Comparison of ENCODE assay signal across 1 cellular context in the genomic region with DNA sequence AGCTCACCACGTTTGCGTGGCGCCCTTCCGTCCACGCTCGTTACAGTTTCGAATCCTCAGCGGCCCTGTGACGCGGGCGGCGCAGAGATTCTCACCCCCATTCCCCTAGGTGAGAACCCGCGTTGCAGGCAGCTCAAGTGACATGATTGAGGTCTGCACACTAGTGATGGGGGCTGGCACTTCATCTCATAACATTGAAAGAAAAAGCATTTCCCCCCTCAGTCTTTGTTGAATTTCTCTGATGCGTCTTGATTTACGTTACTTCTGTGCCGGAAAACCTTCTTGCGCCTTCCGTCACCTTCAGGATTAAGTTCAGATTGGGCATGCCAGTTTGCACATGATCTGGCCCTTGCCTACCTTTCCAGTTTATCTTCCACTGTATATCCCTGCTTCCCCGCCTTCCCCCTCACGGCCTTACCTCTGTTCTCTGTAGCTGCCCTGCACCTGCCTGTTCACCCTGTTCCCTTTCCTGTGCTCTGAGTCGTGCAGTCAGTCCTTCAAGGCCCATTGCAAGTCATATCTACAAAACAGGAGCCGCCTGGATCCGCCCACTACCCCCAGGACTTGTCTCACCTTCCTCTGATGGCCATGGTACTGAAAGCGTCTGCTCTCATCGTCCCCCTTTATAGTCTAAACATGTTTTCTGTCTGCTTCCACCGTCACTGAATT.
A peak's percentile ranks its signal among the peaks of the same experiment; 100 is the strongest.
TF ChIP-seq lines count a peak whose summit lies in the region.

No MANE protein-coding gene starts in this region.

TF ChIP-seq in K562, 482 proteins besides CTCF, POLR2A, EP300 and RAD21 (continued from another document and continues in another):
- TF ChIP-seq, protein P1, sequence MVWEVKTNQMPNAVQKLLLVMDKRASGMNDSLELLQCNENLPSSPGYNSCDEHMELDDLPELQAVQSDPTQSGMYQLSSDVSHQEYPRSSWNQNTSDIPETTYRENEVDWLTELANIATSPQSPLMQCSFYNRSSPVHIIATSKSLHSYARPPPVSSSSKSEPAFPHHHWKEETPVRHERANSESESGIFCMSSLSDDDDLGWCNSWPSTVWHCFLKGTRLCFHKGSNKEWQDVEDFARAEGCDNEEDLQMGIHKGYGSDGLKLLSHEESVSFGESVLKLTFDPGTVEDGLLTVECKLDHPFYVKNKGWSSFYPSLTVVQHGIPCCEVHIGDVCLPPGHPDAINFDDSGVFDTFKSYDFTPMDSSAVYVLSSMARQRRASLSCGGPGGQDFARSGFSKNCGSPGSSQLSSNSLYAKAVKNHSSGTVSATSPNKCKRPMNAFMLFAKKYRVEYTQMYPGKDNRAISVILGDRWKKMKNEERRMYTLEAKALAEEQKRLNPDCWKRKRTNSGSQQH (CRISPR knock-in tag; IDR thresholded peaks at IDR 0.05): no peak
- TF ChIP-seq ZNF766 (CRISPR knock-in tag; conservative IDR thresholded peaks at IDR 0.05): no peak
- TF ChIP-seq CSDE1 (IDR thresholded peaks at IDR 0.05): no peak
- TF ChIP-seq TAF1 (IDR thresholded peaks at IDR 0.05; ENCODE audit: control insufficient read depth, extremely low read depth, insufficient read depth, low read length, severe bottlenecking): peak; percentile 19
- TF ChIP-seq, protein P2, sequence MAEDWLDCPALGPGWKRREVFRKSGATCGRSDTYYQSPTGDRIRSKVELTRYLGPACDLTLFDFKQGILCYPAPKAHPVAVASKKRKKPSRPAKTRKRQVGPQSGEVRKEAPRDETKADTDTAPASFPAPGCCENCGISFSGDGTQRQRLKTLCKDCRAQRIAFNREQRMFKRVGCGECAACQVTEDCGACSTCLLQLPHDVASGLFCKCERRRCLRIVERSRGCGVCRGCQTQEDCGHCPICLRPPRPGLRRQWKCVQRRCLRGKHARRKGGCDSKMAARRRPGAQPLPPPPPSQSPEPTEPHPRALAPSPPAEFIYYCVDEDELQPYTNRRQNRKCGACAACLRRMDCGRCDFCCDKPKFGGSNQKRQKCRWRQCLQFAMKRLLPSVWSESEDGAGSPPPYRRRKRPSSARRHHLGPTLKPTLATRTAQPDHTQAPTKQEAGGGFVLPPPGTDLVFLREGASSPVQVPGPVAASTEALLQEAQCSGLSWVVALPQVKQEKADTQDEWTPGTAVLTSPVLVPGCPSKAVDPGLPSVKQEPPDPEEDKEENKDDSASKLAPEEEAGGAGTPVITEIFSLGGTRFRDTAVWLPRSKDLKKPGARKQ (CRISPR knock-in tag; IDR thresholded peaks at IDR 0.05): no peak
- TF ChIP-seq, protein P3, sequence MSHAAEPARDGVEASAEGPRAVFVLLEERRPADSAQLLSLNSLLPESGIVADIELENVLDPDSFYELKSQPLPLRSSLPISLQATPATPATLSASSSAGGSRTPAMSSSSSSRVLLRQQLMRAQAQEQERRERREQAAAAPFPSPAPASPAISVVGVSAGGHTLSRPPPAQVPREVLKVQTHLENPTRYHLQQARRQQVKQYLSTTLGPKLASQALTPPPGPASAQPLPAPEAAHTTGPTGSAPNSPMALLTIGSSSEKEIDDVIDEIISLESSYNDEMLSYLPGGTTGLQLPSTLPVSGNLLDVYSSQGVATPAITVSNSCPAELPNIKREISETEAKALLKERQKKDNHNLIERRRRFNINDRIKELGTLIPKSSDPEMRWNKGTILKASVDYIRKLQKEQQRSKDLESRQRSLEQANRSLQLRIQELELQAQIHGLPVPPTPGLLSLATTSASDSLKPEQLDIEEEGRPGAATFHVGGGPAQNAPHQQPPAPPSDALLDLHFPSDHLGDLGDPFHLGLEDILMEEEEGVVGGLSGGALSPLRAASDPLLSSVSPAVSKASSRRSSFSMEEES (CRISPR knock-in tag; IDR thresholded peaks at IDR 0.05): no peak
- TF ChIP-seq ZNF217 (CRISPR knock-in tag; IDR thresholded peaks at IDR 0.05): no peak
- no peak for TF ChIP-seq ZNF507 (tag; conservative IDR thresholded peaks at IDR 0.05)
- TF ChIP-seq ETS2 (tag; IDR thresholded peaks at IDR 0.05; ENCODE audit: borderline replicate concordance, poor library complexity, severe bottlenecking): no peak
- TF ChIP-seq, protein P4, sequence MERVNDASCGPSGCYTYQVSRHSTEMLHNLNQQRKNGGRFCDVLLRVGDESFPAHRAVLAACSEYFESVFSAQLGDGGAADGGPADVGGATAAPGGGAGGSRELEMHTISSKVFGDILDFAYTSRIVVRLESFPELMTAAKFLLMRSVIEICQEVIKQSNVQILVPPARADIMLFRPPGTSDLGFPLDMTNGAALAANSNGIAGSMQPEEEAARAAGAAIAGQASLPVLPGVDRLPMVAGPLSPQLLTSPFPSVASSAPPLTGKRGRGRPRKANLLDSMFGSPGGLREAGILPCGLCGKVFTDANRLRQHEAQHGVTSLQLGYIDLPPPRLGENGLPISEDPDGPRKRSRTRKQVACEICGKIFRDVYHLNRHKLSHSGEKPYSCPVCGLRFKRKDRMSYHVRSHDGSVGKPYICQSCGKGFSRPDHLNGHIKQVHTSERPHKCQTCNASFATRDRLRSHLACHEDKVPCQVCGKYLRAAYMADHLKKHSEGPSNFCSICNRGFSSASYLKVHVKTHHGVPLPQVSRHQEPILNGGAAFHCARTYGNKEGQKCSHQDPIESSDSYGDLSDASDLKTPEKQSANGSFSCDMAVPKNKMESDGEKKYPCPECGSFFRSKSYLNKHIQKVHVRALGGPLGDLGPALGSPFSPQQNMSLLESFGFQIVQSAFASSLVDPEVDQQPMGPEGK (CRISPR knock-in tag; IDR thresholded peaks at IDR 0.05; ENCODE audit: borderline replicate concordance): no peak
- TF ChIP-seq ZNF316 (IDR thresholded peaks at IDR 0.05): 0 out of 2 replicates have a peak, but pooled peaks have one; percentile 1
- no peak for TF ChIP-seq POLR3A (IDR thresholded peaks at IDR 0.05; ENCODE audit: borderline replicate concordance, extremely low read depth, insufficient read depth, insufficient read length)
- TF ChIP-seq, protein P5, sequence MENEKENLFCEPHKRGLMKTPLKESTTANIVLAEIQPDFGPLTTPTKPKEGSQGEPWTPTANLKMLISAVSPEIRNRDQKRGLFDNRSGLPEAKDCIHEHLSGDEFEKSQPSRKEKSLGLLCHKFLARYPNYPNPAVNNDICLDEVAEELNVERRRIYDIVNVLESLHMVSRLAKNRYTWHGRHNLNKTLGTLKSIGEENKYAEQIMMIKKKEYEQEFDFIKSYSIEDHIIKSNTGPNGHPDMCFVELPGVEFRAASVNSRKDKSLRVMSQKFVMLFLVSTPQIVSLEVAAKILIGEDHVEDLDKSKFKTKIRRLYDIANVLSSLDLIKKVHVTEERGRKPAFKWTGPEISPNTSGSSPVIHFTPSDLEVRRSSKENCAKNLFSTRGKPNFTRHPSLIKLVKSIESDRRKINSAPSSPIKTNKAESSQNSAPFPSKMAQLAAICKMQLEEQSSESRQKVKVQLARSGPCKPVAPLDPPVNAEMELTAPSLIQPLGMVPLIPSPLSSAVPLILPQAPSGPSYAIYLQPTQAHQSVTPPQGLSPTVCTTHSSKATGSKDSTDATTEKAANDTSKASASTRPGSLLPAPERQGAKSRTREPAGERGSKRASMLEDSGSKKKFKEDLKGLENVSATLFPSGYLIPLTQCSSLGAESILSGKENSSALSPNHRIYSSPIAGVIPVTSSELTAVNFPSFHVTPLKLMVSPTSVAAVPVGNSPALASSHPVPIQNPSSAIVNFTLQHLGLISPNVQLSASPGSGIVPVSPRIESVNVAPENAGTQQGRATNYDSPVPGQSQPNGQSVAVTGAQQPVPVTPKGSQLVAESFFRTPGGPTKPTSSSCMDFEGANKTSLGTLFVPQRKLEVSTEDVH (IDR thresholded peaks at IDR 0.05; ENCODE audit: low read depth, partially characterized antibody): no peak
- no peak for TF ChIP-seq C11orf30 (IDR thresholded peaks at IDR 0.05; ENCODE audit: low read depth)
- no peak for TF ChIP-seq TEAD2 (tag; IDR thresholded peaks at IDR 0.05)
- TF ChIP-seq TAL1 (IDR thresholded peaks at IDR 0.05): 0 out of 2 replicates have a peak, but pooled peaks have one; percentile 17
- no peak for TF ChIP-seq GTF2F1 (IDR thresholded peaks at IDR 0.05; ENCODE audit: low read depth, low read length)
- TF ChIP-seq, protein P6, sequence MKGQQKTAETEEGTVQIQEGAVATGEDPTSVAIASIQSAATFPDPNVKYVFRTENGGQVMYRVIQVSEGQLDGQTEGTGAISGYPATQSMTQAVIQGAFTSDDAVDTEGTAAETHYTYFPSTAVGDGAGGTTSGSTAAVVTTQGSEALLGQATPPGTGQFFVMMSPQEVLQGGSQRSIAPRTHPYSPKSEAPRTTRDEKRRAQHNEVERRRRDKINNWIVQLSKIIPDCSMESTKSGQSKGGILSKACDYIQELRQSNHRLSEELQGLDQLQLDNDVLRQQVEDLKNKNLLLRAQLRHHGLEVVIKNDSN (CRISPR knock-in tag; IDR thresholded peaks at IDR 0.05): no peak; the same call in 1 of the 2 replicates
- TF ChIP-seq, protein P7, sequence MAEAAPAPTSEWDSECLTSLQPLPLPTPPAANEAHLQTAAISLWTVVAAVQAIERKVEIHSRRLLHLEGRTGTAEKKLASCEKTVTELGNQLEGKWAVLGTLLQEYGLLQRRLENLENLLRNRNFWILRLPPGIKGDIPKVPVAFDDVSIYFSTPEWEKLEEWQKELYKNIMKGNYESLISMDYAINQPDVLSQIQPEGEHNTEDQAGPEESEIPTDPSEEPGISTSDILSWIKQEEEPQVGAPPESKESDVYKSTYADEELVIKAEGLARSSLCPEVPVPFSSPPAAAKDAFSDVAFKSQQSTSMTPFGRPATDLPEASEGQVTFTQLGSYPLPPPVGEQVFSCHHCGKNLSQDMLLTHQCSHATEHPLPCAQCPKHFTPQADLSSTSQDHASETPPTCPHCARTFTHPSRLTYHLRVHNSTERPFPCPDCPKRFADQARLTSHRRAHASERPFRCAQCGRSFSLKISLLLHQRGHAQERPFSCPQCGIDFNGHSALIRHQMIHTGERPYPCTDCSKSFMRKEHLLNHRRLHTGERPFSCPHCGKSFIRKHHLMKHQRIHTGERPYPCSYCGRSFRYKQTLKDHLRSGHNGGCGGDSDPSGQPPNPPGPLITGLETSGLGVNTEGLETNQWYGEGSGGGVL (CRISPR knock-in tag; IDR thresholded peaks at IDR 0.05): no peak
- TF ChIP-seq ZNF696 (CRISPR knock-in tag; conservative IDR thresholded peaks at IDR 0.05): no peak
- TF ChIP-seq ESRRA (IDR thresholded peaks at IDR 0.05; ENCODE audit: borderline replicate concordance, low read depth): 0 out of 2 replicates have a peak, but pooled peaks have one; percentile 19
- TF ChIP-seq, protein P8, sequence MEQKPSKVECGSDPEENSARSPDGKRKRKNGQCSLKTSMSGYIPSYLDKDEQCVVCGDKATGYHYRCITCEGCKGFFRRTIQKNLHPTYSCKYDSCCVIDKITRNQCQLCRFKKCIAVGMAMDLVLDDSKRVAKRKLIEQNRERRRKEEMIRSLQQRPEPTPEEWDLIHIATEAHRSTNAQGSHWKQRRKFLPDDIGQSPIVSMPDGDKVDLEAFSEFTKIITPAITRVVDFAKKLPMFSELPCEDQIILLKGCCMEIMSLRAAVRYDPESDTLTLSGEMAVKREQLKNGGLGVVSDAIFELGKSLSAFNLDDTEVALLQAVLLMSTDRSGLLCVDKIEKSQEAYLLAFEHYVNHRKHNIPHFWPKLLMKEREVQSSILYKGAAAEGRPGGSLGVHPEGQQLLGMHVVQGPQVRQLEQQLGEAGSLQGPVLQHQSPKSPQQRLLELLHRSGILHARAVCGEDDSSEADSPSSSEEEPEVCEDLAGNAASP (IDR thresholded peaks at IDR 0.05): no peak
- TF ChIP-seq PHF20 (IDR thresholded peaks at IDR 0.05; ENCODE audit: partially characterized antibody): no peak
- no peak for TF ChIP-seq RBM39 (optimal IDR thresholded peaks at IDR 0.05; ENCODE audit: low read depth, low read length)
- TF ChIP-seq, protein P9, sequence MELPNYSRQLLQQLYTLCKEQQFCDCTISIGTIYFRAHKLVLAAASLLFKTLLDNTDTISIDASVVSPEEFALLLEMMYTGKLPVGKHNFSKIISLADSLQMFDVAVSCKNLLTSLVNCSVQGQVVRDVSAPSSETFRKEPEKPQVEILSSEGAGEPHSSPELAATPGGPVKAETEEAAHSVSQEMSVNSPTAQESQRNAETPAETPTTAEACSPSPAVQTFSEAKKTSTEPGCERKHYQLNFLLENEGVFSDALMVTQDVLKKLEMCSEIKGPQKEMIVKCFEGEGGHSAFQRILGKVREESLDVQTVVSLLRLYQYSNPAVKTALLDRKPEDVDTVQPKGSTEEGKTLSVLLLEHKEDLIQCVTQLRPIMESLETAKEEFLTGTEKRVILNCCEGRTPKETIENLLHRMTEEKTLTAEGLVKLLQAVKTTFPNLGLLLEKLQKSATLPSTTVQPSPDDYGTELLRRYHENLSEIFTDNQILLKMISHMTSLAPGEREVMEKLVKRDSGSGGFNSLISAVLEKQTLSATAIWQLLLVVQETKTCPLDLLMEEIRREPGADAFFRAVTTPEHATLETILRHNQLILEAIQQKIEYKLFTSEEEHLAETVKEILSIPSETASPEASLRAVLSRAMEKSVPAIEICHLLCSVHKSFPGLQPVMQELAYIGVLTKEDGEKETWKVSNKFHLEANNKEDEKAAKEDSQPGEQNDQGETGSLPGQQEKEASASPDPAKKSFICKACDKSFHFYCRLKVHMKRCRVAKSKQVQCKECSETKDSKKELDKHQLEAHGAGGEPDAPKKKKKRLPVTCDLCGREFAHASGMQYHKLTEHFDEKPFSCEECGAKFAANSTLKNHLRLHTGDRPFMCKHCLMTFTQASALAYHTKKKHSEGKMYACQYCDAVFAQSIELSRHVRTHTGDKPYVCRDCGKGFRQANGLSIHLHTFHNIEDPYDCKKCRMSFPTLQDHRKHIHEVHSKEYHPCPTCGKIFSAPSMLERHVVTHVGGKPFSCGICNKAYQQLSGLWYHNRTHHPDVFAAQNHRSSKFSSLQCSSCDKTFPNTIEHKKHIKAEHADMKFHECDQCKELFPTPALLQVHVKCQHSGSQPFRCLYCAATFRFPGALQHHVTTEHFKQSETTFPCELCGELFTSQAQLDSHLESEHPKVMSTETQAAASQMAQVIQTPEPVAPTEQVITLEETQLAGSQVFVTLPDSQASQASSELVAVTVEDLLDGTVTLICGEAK (IDR thresholded peaks at IDR 0.05): peak; percentile 43; the same call in 1 of the 2 replicates
- TF ChIP-seq, protein P9 (CRISPR knock-in tag; IDR thresholded peaks at IDR 0.05): no peak
- no peak for TF ChIP-seq EZH2 (IDR thresholded peaks at IDR 0.05; ENCODE audit: borderline replicate concordance, low read depth, low read length)
- TF ChIP-seq ZNF347 (CRISPR knock-in tag; IDR thresholded peaks at IDR 0.05; ENCODE audit: low read depth): no peak
